ENCODE assay signal across 12 cellular contexts in genomic region chr19:55913643-55914268, GRCh38. TPM values are rescaled to one million over a fixed set of nuclear protein-coding genes. Genes with fewer than 3 reads are reported as not detected.
A peak's percentile ranks its signal among the peaks of the same experiment; 100 is the strongest.
DNase-seq lines count a peak whose midpoint lies in the region; ATAC-seq and TF ChIP-seq lines count a peak whose summit lies in the region.
"Had no signal": no experiment of that assay in that cellular context is flagged by ENCODE, and none has a peak within 500 bp of the region (broad histone marks: within the 10 kb centered on the region; RNA-seq: fewer than 3 reads in every experiment).

No MANE protein-coding gene starts in this region.

- no peak overlapping the region for H3K4me2 ChIP-seq in MM.1S (ENCODE audit: low read depth, low read length)

- H3K36me3 ChIP-seq in BE2C (no peaks in the 10 kb centered on the region), MM.1S (replicated peaks; ENCODE audit: insufficient read depth, low read length) (no peaks in the 10 kb centered on the region), WERI-Rb-1 (no peaks in the 10 kb centered on the region)

- H3K9me2 ChIP-seq in MM.1S (replicated peaks; ENCODE audit: insufficient read depth, low read length), result no peaks in the 10 kb centered on the region

- H3K27me3 ChIP-seq in BE2C (no peaks in the 10 kb centered on the region), MM.1S (replicated peaks; ENCODE audit: insufficient read depth, low read length) (no peaks in the 10 kb centered on the region), WERI-Rb-1 (ENCODE audit: insufficient read depth, low read depth, severe bottlenecking) (peaks cover 59% of the 10 kb centered on the region)

- no peak overlapping the region for H2AFZ ChIP-seq in MM.1S (ENCODE audit: low read length)

- no peak for ATAC-seq in sciatic nerve
- ATAC-seq: activated T-cell treated with anti-CD3 and anti-CD28 coated beads, Interleukin-2, amount 50 U/mL, for 4 hours had no signal

- H4K20me1 ChIP-seq in MM.1S (ENCODE audit: insufficient read depth, low read length), result no peaks in the 10 kb centered on the region

- H3K4me3 ChIP-seq in BE2C (ENCODE audit: low read depth, low read length) (no peak overlapping the region), GM12865 (ENCODE audit: low read depth, low read length) (no peak overlapping the region), MM.1S (ENCODE audit: low read length) (no peak overlapping the region), WERI-Rb-1 (ENCODE audit: low read depth, low read length) (no peak overlapping the region)

- H3K27ac ChIP-seq in MM.1S (ENCODE audit: low read length) (no peak overlapping the region), WERI-Rb-1 (no peak overlapping the region)

- TF ChIP-seq CTCF in BE2C (IDR thresholded peaks at IDR 0.05; ENCODE audit: low read depth, low read length) (peak; percentile 44), GM12865 (IDR thresholded peaks at IDR 0.05; ENCODE audit: insufficient read depth, low read depth, low read length, missing control alignments) (peak; percentile 24), MM.1S (IDR thresholded peaks at IDR 0.05; ENCODE audit: low read length) (peak; percentile 48), WERI-Rb-1 (IDR thresholded peaks at IDR 0.05; ENCODE audit: low read depth, low read length) (peak; percentile 45)

- no peaks in the 10 kb centered on the region for H3K79me2 ChIP-seq in MM.1S (ENCODE audit: low read length)

- no peaks in the 10 kb centered on the region for H3K4me1 ChIP-seq in BE2C
- H3K4me1 ChIP-seq in MM.1S (ENCODE audit: low read length), result no peaks in the 10 kb centered on the region

- in situ Hi-C loops in ACHN (cut with HindIII; ENCODE audit: low pct_ligation_motif_present, low pct_unique_long_range_greater_than_20kb, low sequenced_read_pairs), result no loop called here

- DNase-seq in BE2C (peak; percentile 8), GM12865 (ENCODE audit: low read depth) (peak; percentile 1), MM.1S (no peak), WERI-Rb-1 (no peak), AG08395 (ENCODE audit: low spot score) (no peak), sciatic nerve (ENCODE audit: low spot score) (no peak), ACHN (no peak), activated T-cell treated with anti-CD3 and anti-CD28 coated beads for 4 hours (no peak)
- DNase-seq: activated T-cell treated with anti-CD3 and anti-CD28 coated beads, Interleukin-2, amount 50 U/mL, for 4 hours; CD4-positive, CD25-positive, alpha-beta regulatory T cell; effector CD8-positive, alpha-beta T cell had no signal

- no peaks in the 10 kb centered on the region for H3F3A ChIP-seq in MM.1S (ENCODE audit: insufficient read depth, low read length)

- intact Hi-C loops in sciatic nerve (cut with DNase I), result no loop called here

- no peaks in the 10 kb centered on the region for H3K9me3 ChIP-seq in BE2C
- H3K9me3 ChIP-seq in MM.1S (replicated peaks; ENCODE audit: insufficient read depth, low read length), result no peaks in the 10 kb centered on the region
- H3K9me3 ChIP-seq in WERI-Rb-1 (ENCODE audit: severe bottlenecking), result peaks cover 3% of the 10 kb centered on the region

- H3K9ac ChIP-seq in MM.1S (ENCODE audit: low read length), result no peak overlapping the region

RNA-seq across cellular contexts. Expression of gene NLRP13, which starts 18.4 kb away (rescaled TPM):
- polyA plus RNA-seq in BE2C (2012; ENCODE audit: insufficient read depth, insufficient read length, low read depth), result not detected
- not detected for total RNA-seq in sciatic nerve
- total RNA-seq: activated T-cell treated with anti-CD3 and anti-CD28 coated beads, Interleukin-2, amount 50 U/mL, for 4 hours; CD4-positive, CD25-positive, alpha-beta regulatory T cell; glomerular endothelial cell had no signal
- polyA plus RNA-seq: CD4-positive, CD25-positive, alpha-beta regulatory T cell had no signal

RNA-seq across cellular contexts. Expression of gene NLRP8, which starts 33.9 kb away (rescaled TPM):
- not detected for polyA plus RNA-seq in BE2C (2012; ENCODE audit: insufficient read depth, insufficient read length, low read depth)
- not detected for total RNA-seq in sciatic nerve
- total RNA-seq: activated T-cell treated with anti-CD3 and anti-CD28 coated beads, Interleukin-2, amount 50 U/mL, for 4 hours; CD4-positive, CD25-positive, alpha-beta regulatory T cell; glomerular endothelial cell had no signal
- polyA plus RNA-seq: CD4-positive, CD25-positive, alpha-beta regulatory T cell had no signal

Comparison
In these comparisons a context has a peak if more than half of its experiments do, and no peak if none do; other contexts are left out.
1. DNase-seq: peak in BE2C (single experiment) and GM12865 (single experiment); none in MM.1S (single experiment), WERI-Rb-1 (single experiment), AG08395 (single experiment), sciatic nerve (single experiment), ACHN (single experiment) and activated T-cell treated with anti-CD3 and anti-CD28 coated beads for 4 hours (single experiment).
2. Peak in every context shown above with its lines, with median percentiles within 50 percentile points of each other: CTCF ChIP-seq.